30 cellular contexts compared by ENCODE assay signal in genomic region chr2:174776686-174777085, GRCh38. TPM values are rescaled to one million over a fixed set of nuclear protein-coding genes. Genes with fewer than 3 reads are reported as not detected.
DNase-seq lines count a peak whose midpoint lies in the region; ATAC-seq and TF ChIP-seq lines count a peak whose summit lies in the region.
"Had no signal": no experiment of that assay in that cellular context is flagged by ENCODE, and none has a peak within 500 bp of the region (broad histone marks: within the 10 kb centered on the region; RNA-seq: fewer than 3 reads in every experiment).

No MANE protein-coding gene starts in this region.

- H2BK12ac ChIP-seq in neuronal stem cell (ENCODE audit: low read length) = no peak overlapping the region

- peak overlapping the region in 1 of 11 experiments; percentile 86; a peak in 1 of 22 replicates for H3K27ac ChIP-seq in BLaER1 treated with 17β-estradiol and CSF1 and Interleukin-3, amounts not matched to agents 10 nM and 100 nM
- peak overlapping the region; percentile 98 for H3K27ac ChIP-seq in fibroblast of lung (ENCODE audit: insufficient read depth, low read length)
- H3K27ac ChIP-seq in neuronal stem cell (replicated peaks; ENCODE audit: low read length) = no peak overlapping the region
- H3K27ac ChIP-seq: A549, left ventricle myocardium inferior, RWPE1, sigmoid colon, SK-N-MC, stomach had no signal

- peaks cover 0 to 48% (median 0%) of the 10 kb centered on the region in 11 experiments; a peak in 6 of 22 replicates for H3K27me3 ChIP-seq in BLaER1 treated with 17β-estradiol and CSF1 and Interleukin-3, amounts not matched to agents 10 nM and 100 nM
- H3K27me3 ChIP-seq in fibroblast of lung (ENCODE audit: control insufficient read depth, insufficient read depth, low read length) (no peaks in the 10 kb centered on the region), neuronal stem cell (ENCODE audit: control insufficient read depth in 3 of 3, insufficient read depth in 3 of 3, low read depth in 1 of 3, low read length in 3 of 3) (no peaks in the 10 kb centered on the region)
- H3K27me3 ChIP-seq: sigmoid colon, stomach had no signal

- no peak overlapping the region for H3K18ac ChIP-seq in neuronal stem cell (ENCODE audit: low read length)

- no peak overlapping the region for H4K91ac ChIP-seq in neuronal stem cell (ENCODE audit: low read depth, low read length, poor library complexity)

- peak overlapping the region in 7 of 11 experiments; percentile 37 to 95 (median 89); a peak in 7 of 22 replicates for H3K4me2 ChIP-seq in BLaER1 treated with 17β-estradiol and CSF1 and Interleukin-3, amounts not matched to agents 10 nM and 100 nM
- H3K4me2 ChIP-seq in fibroblast of lung (ENCODE audit: extremely low read depth, insufficient read depth, low read length) (no peak overlapping the region), neuronal stem cell (ENCODE audit: insufficient read depth, low read length, poor library complexity, severe bottlenecking) (no peak overlapping the region)
- H3K4me2 ChIP-seq: A549 had no signal

- no peak overlapping the region for H3K4me3 ChIP-seq in BLaER1 treated with 17β-estradiol and CSF1 and Interleukin-3, amounts not matched to agents 10 nM and 100 nM
- H3K4me3 ChIP-seq in fibroblast of lung (replicated peaks in 1 of 4; ENCODE audit: control extremely low read depth in 1 of 4, insufficient read depth in 1 of 4, low read depth in 3 of 4, low read length in 4 of 4) (no peak overlapping the region), neuronal stem cell (ENCODE audit: low read length in 2 of 2) (no peak overlapping the region)
- H3K4me3 ChIP-seq: A549, left ventricle myocardium inferior, sigmoid colon, SK-N-MC, stomach had no signal

- H3K4ac ChIP-seq in neuronal stem cell (ENCODE audit: low read length) = no peak overlapping the region

- H2BK15ac ChIP-seq in neuronal stem cell (ENCODE audit: low read length) = no peak overlapping the region

- H4K8ac ChIP-seq in neuronal stem cell (ENCODE audit: low read depth, low read length) = no peak overlapping the region

- H2AFZ ChIP-seq in fibroblast of lung (ENCODE audit: low read length) = no peak overlapping the region
- H2AFZ ChIP-seq in neuronal stem cell (ENCODE audit: low read length) = peak overlapping the region; percentile 30

- peaks cover 40% of the 10 kb centered on the region for H3K4me1 Mint-ChIP-seq in T-helper 17 cell

- no peaks in the 10 kb centered on the region; a peak in 1 of 22 replicates for H4K20me1 ChIP-seq in BLaER1 treated with 17β-estradiol and CSF1 and Interleukin-3, amounts not matched to agents 10 nM and 100 nM
- no peaks in the 10 kb centered on the region for H4K20me1 ChIP-seq in fibroblast of lung (ENCODE audit: control insufficient read depth, extremely low read depth, insufficient read depth, low read length)

- H3K23ac ChIP-seq in neuronal stem cell (ENCODE audit: low read depth, low read length, poor library complexity) = no peak overlapping the region

- no peak for ATAC-seq in T-helper 17 cell
- ATAC-seq in GM18511 (IDR thresholded peaks at IDR 0.05; ENCODE audit: unreplicated experiment) = no peak
- no peak for ATAC-seq in HG02571 (IDR thresholded peaks at IDR 0.05; ENCODE audit: unreplicated experiment)
- ATAC-seq: A549; activated T-cell treated with anti-CD3 and anti-CD28 coated beads, Interleukin-2, amount 50 U/mL, for 72 hours; natural killer cell had no signal

- no peak for TF ChIP-seq CTCF in fibroblast of lung (conservative IDR thresholded peaks at IDR 0.05 in 1 of 2, IDR thresholded peaks at IDR 0.05 in 1 of 2; ENCODE audit: low read depth in 1 of 2, low read length in 2 of 2)

- no peak overlapping the region for H3K9ac ChIP-seq in BLaER1 treated with 17β-estradiol and CSF1 and Interleukin-3, amounts not matched to agents 10 nM and 100 nM
- H3K9ac ChIP-seq in fibroblast of lung (ENCODE audit: insufficient read depth, low read length) (no peak overlapping the region), neuronal stem cell (ENCODE audit: low read depth, low read length, poor library complexity) (no peak overlapping the region)

- H2AK5ac ChIP-seq in neuronal stem cell (ENCODE audit: low read depth, low read length) = no peak overlapping the region

- no peak overlapping the region for H3K4me3 Mint-ChIP-seq in T-helper 17 cell
- H3K4me3 Mint-ChIP-seq: B cell, IgD-negative memory B cell, immature natural killer cell, mesothelial cell of epicardium, natural killer cell had no signal

- H3K79me2 ChIP-seq in fibroblast of lung (ENCODE audit: control insufficient read depth, insufficient read depth, low read length) = no peaks in the 10 kb centered on the region

- no peaks in the 10 kb centered on the region for H3K79me1 ChIP-seq in neuronal stem cell (ENCODE audit: low read depth, low read length)

- no peaks in the 10 kb centered on the region for H3K36me3 Mint-ChIP-seq in T-helper 17 cell (ENCODE audit: low read depth)
- H3K36me3 Mint-ChIP-seq: activated naive CD4-positive, alpha-beta T cell treated with anti-CD3 and anti-CD28 coated beads, Interleukin-2, amount 10 ng/mL, durations not matched to agents 7 days and 5 days; IgD-negative memory B cell; immature natural killer cell; mesothelial cell of epicardium; natural killer cell had no signal

- no peaks in the 10 kb centered on the region for H3K36me3 ChIP-seq in BLaER1 treated with 17β-estradiol and CSF1 and Interleukin-3, amounts not matched to agents 10 nM and 100 nM
- H3K36me3 ChIP-seq in fibroblast of lung (ENCODE audit: control insufficient read depth, insufficient read depth, low read length) = no peaks in the 10 kb centered on the region
- no peaks in the 10 kb centered on the region for H3K36me3 ChIP-seq in neuronal stem cell (replicated peaks in 1 of 2; ENCODE audit: control insufficient read depth in 2 of 2, insufficient read depth in 2 of 2, low read length in 2 of 2)
- H3K36me3 ChIP-seq: left ventricle myocardium inferior, sigmoid colon, stomach had no signal

- DNase-seq in T-helper 17 cell (no peak), fibroblast of lung (ENCODE audit: low read depth in 2 of 2) (no peak), neuronal stem cell (ENCODE audit: low spot score) (no peak), LoVo (ENCODE audit: low spot score) (no peak)
- DNase-seq in stimulated activated naive CD4-positive, alpha-beta T cell treated with Interleukin-2 at 50 U/mL for 16 hours (lab: John Stamatoyannopoulos, UW) = no peak
- DNase-seq: activated naive CD4-positive, alpha-beta T cell treated with anti-CD3 and anti-CD28 coated beads, Interleukin-2, amount 10 ng/mL, durations not matched to agents 7 days and 5 days; caudate nucleus; EL; foreskin melanocyte; left ventricle myocardium inferior; natural killer cell; NCI-H1105 treated with DMSO at 0.1 percent for 48 hours; NCI-H2029; NCI-H226; NCI-H774; sigmoid colon; stimulated activated CD4-positive, alpha-beta T cell treated with anti-CD3 and anti-CD28 coated beads, Interleukin-15, amount 100 ng/mL, for 24 hours; stomach; T-helper 2 cell had no signal

- peak overlapping the region; percentile 100 for H3K27ac Mint-ChIP-seq in T-helper 17 cell
- H3K27ac Mint-ChIP-seq: B cell had no signal

- WGBS in neuronal stem cell (ENCODE audit: extremely low coverage in 2 of 2, insufficient read length in 2 of 2, insufficient replicate concordance in 1 of 2), 2 donors = no CpG with 5 or more reads among the region's 3 CpGs

- no peak overlapping the region for H3K14ac ChIP-seq in neuronal stem cell (ENCODE audit: low read length)

- no peaks in the 10 kb centered on the region for H3K9me3 ChIP-seq in BLaER1 treated with 17β-estradiol and CSF1 and Interleukin-3, amounts not matched to agents 10 nM and 100 nM (replicated peaks in 1 of 11)
- H3K9me3 ChIP-seq in T-helper 17 cell (ENCODE audit: control insufficient read depth, low read length, poor library complexity, severe bottlenecking) (no peaks in the 10 kb centered on the region), fibroblast of lung (ENCODE audit: control insufficient read depth, insufficient read depth, low read depth, low read length) (no peaks in the 10 kb centered on the region), neuronal stem cell (replicated peaks in 1 of 2; ENCODE audit: control insufficient read depth in 2 of 2, insufficient read depth in 1 of 2, low read depth in 1 of 2, low read length in 2 of 2) (no peaks in the 10 kb centered on the region)
- H3K9me3 ChIP-seq: A549, left ventricle myocardium inferior, sigmoid colon, stomach had no signal

- H2BK5ac ChIP-seq in neuronal stem cell (ENCODE audit: low read length) = no peak overlapping the region

- H3K4me1 ChIP-seq in BLaER1 treated with 17β-estradiol and CSF1 and Interleukin-3, amounts not matched to agents 10 nM and 100 nM = peaks cover 21 to 53% (median 40%) of the 10 kb centered on the region in 10 experiments
- H3K4me1 ChIP-seq in fibroblast of lung (ENCODE audit: control insufficient read depth, extremely low read depth, insufficient read depth, low read length) (peaks cover 55% of the 10 kb centered on the region), neuronal stem cell (ENCODE audit: control insufficient read depth in 2 of 2, insufficient read depth in 1 of 2, low read depth in 1 of 2, low read length in 2 of 2) (peaks cover 18 to 28% of the 10 kb centered on the region in 2 donors)

- no peak overlapping the region for H2BK120ac ChIP-seq in neuronal stem cell (ENCODE audit: low read depth, low read length)

- no peaks in the 10 kb centered on the region for H3K27me3 Mint-ChIP-seq in T-helper 17 cell

RNA-seq across cellular contexts. Expression of gene CHRNA1, which starts 12.4 kb away (rescaled TPM):
- total RNA-seq in T-helper 17 cell (under 1 TPM; 0.63 to 0.94 TPM), fibroblast of lung (0.33 TPM in 1 of 2 replicates, not detected in the other)
- 0.73 and 1.1 TPM in 2 replicates for polyA plus RNA-seq in fibroblast of lung
- 0.68 and 0.94 TPM in 2 replicates for polyA plus RNA-seq in fibroblast of lung (2012)
- polyA minus RNA-seq in fibroblast of lung (ENCODE audit: low replicate concordance) = 2.0 TPM in 1 of 2 replicates, not detected in the other
- polyA plus RNA-seq in neuronal stem cell (2013, experiment 1 of 2) = not detected
- not detected for polyA plus RNA-seq in neuronal stem cell (2013, experiment 2 of 2)
- total RNA-seq: activated T-cell treated with anti-CD3 and anti-CD28 coated beads, Interleukin-2, amount 50 U/mL, for 72 hours; sigmoid colon; stomach had no signal
- polyA plus RNA-seq: A549, immature natural killer cell had no signal

Comparison
In these comparisons a context has a peak if more than half of its experiments do, and no peak if none do; other contexts are left out.
1. H3K4me2 ChIP-seq: peak in BLaER1 treated with 17β-estradiol and CSF1 and Interleukin-3, amounts not matched to agents 10 nM and 100 nM (7 of 11); none in fibroblast of lung (single experiment) and neuronal stem cell (single experiment).